ENCODE assay signal across 11 cellular contexts in the genomic region with DNA sequence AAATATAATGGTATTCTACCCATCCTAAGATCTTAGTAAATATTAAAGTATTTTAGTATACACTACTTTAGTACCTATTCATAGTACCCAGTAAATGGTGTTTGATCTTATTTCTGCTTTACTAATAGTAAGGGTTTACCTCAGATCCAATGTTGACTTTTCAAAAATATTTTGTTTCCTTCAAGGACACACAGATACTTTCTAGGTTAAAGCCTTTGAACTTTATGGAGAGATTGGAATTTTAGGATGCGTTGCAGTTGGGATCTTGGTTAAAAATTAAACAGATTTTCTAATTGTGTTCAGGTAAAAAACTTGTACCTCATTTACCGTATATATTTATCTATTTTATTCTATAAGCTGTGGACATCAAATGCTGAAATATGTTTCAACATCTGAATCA.
"Had no signal": no experiment of that assay in that cellular context is flagged by ENCODE, and none has a peak within 500 bp of the region (broad histone marks: within the 10 kb centered on the region; RNA-seq: fewer than 3 reads in every experiment).

No MANE protein-coding gene starts in this region.

- FAIRE-seq: H1, H54 had no signal

- H3K4me1 ChIP-seq: HAP-1 had no signal

- H3K4me1 Mint-ChIP-seq: GM23338, H9 had no signal

- H3K27ac Mint-ChIP-seq: GM23338, H9, HFFc6 had no signal

- H3K4me2 ChIP-seq: GM23338 had no signal

- ATAC-seq: GM23338, HCT116 had no signal

- H3K9me3 Mint-ChIP-seq: GM23338, H9 had no signal

- DNase-seq: GM23248, GOT3, H7, H9, HCEC 1CT, HFFc6 had no signal

- H3K9me3 ChIP-seq: HAP-1 had no signal

- H3K27ac ChIP-seq: GM23248 had no signal

- H3K9ac ChIP-seq: GM23248 had no signal

- H3K4me3 Mint-ChIP-seq: GM23338, H9, HFFc6 had no signal

- H2AFZ ChIP-seq: GM23248, GM23338 had no signal

- H3K4me3 ChIP-seq: GM23248, GM23338, HAP-1 had no signal
